ENCODE assay signal across 12 cellular contexts in the genomic region with DNA sequence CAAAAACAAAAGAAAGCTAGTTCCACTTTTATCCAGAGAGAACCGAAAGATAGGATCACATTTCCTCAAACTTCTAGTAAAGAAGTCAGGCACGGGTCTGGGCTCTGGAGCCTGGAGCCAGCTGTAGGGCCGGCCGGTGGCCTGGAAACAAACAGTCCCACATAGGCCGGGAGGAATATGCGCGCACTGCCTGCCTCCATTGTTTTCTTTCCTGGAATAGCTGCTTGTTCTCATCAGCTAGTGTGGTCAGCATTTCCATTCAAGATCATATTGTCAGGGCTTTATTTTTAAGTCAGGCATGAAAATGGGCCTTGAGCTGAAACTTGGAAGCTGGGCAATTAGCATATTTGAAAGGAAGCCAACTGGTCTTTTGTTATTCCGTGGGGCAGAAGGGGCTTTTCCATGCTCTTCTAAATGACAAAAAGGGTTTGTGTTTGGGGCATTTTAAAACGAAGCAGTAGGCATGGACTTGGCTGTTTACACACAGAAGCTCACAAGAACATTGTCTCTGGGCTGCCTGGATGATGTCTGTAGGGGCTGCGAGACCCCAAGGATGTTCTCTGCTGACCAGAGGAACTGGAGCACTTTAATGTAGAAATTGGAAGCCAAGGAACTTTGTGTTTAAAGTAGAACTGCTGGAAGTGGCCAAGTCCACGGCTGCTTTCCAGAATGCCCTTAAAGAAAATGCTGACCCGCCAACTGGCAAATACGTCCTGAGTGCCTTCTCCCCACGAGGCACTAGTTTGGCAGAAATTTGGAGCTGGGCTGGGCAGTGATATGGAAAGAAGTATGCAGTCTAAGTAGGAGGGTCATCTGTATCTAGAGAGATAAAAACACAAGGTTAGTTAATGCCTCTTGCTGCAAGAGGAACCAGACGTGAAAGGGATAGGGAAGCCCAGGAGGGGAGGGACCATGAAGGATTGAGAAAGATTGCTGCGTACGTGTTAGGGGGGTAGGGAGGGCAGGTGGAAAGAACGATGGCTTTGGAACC. TPM values are rescaled to one million over a fixed set of nuclear protein-coding genes. Genes with fewer than 3 reads are reported as not detected.
DNase-seq lines count a peak whose midpoint lies in the region; ATAC-seq and TF ChIP-seq lines count a peak whose summit lies in the region.
"Had no signal": no experiment of that assay in that cellular context is flagged by ENCODE, and none has a peak within 500 bp of the region (broad histone marks: within the 10 kb centered on the region; RNA-seq: fewer than 3 reads in every experiment).

No MANE protein-coding gene starts in this region.

- DNase-seq in Ammon's horn (ENCODE audit: low spot score) (peak; percentile 95), OCI-M1 (lab: John Stamatoyannopoulos, UW) (peak; percentile 67), fibroblast of peridontal ligament (ENCODE audit: extremely low read depth) (peak; percentile 57), myocyte (ENCODE audit: low read depth) (peak; percentile 38), NK-92 (lab: John Stamatoyannopoulos, UW; ENCODE audit: unreplicated experiment) (no peak), natural killer cell (no peak), NCI-H1694 (lab: John Stamatoyannopoulos, UW) (no peak), NCI-H446 (lab: John Stamatoyannopoulos, UW) (no peak)
- DNase-seq: activated CD4-positive, alpha-beta T cell treated with anti-CD3 and anti-CD28 coated beads, Interleukin-2, amount 50 U/mL, for 48 hours; cortex of kidney; naive B cell had no signal

- peaks cover 5 to 7% of the 10 kb centered on the region in 2 donors for H3K27me3 Mint-ChIP-seq in natural killer cell (ENCODE audit: low read depth in 2 of 2)
- H3K27me3 Mint-ChIP-seq: IgD-negative memory B cell, naive B cell had no signal

- no peak overlapping the region for H3K27ac Mint-ChIP-seq in natural killer cell
- H3K27ac Mint-ChIP-seq: naive B cell had no signal

- H3K4me1 Mint-ChIP-seq in natural killer cell: no peaks in the 10 kb centered on the region
- H3K4me1 Mint-ChIP-seq: naive B cell had no signal

- intact Hi-C loops in natural killer cell (cut with micrococcal nuclease): no loop called here

- no peak for TF ChIP-seq CTCF in natural killer cell (IDR thresholded peaks at IDR 0.05)

- no peak overlapping the region for H3K4me3 Mint-ChIP-seq in natural killer cell
- H3K4me3 Mint-ChIP-seq: IgD-negative memory B cell had no signal

- H3K9me3 Mint-ChIP-seq in natural killer cell: no peaks in the 10 kb centered on the region
- H3K9me3 Mint-ChIP-seq: IgD-negative memory B cell, naive B cell had no signal

- no peak for ATAC-seq in natural killer cell

- no peaks in the 10 kb centered on the region for H3K36me3 Mint-ChIP-seq in natural killer cell
- H3K36me3 Mint-ChIP-seq: naive B cell had no signal

RNA-seq across cellular contexts. Expression of gene RFX8, which starts 59.0 kb away (rescaled TPM):
- total RNA-seq in myocyte: 7.1 and 7.6 TPM in 2 replicates
- 1.3 TPM for polyA plus RNA-seq in myocyte (2012)
- total RNA-seq in natural killer cell: under 1 TPM in 1 of 3 donors, not detected in 2; 0.68 TPM
- polyA plus RNA-seq: IgD-negative memory B cell had no signal

Comparison
In these comparisons a context has a peak if more than half of its experiments do, and no peak if none do; other contexts are left out.
1. DNase-seq: peak in Ammon's horn (single experiment), OCI-M1 (single experiment), fibroblast of peridontal ligament (single experiment) and myocyte (single experiment); none in NK-92 (single experiment), natural killer cell (single experiment), NCI-H1694 (single experiment) and NCI-H446 (0 of 2).